14 cellular contexts compared by ENCODE assay signal in genomic region chr9:36788534-36788933, GRCh38.
DNase-seq lines count a peak whose midpoint lies in the region; ATAC-seq, FAIRE-seq and TF ChIP-seq lines count a peak whose summit lies in the region.
"Had no signal": no experiment of that assay in that cellular context is flagged by ENCODE, and none has a peak within 500 bp of the region (broad histone marks: within the 10 kb centered on the region; RNA-seq: fewer than 3 reads in every experiment).

No MANE protein-coding gene starts in this region.

- H4K20me1 ChIP-seq in GM23338 (replicated peaks; ENCODE audit: insufficient read depth) = 0 out of 2 replicates have a peak, but pooled peaks cover 3% of the 10 kb centered on the region
- no peaks in the 10 kb centered on the region for H4K20me1 ChIP-seq in GM12878 (ENCODE audit: control insufficient read depth, insufficient read depth)

- no peak overlapping the region for H3K4me3 Mint-ChIP-seq in GM23338
- H3K4me3 Mint-ChIP-seq: activated CD4-positive, alpha-beta T cell treated with anti-CD3 and anti-CD28 coated beads, Interleukin-2, amount 10 ng/mL, durations not matched to agents 7 days and 5 days; stimulated activated effector memory CD8-positive, alpha-beta T cell treated with anti-CD3 and anti-CD28 coated beads, Interleukin-12 subunit alpha, Interleukin-12 subunit beta, amount 100 ng/mL, for 72 hours had no signal

- no peaks in the 10 kb centered on the region for H3K9me2 ChIP-seq in GM23338 (ENCODE audit: insufficient read depth)

- TF ChIP-seq RAD21 in GM12878 (IDR thresholded peaks at IDR 0.05; ENCODE audit: insufficient read depth, low read depth, low read length) = no peak

- H3K9me3 Mint-ChIP-seq in GM23338 = peaks cover 5% of the 10 kb centered on the region

- H3K27ac ChIP-seq in C4-2B (no peak overlapping the region), GM23338 (ENCODE audit: low read depth) (no peak overlapping the region), GM12878 (ENCODE audit: control insufficient read depth, insufficient read depth) (no peak overlapping the region), lower lobe of right lung (no peak overlapping the region)
- H3K27ac ChIP-seq: adrenal gland had no signal

- H3K9me3 ChIP-seq in GM12878 (replicated peaks; ENCODE audit: control insufficient read depth, insufficient read depth, low read length) (peaks cover 5% of the 10 kb centered on the region; the same call in 2 of the 3 replicates), lower lobe of right lung (peaks cover 5% of the 10 kb centered on the region)
- H3K9me3 ChIP-seq: adrenal gland had no signal

- TF ChIP-seq EP300 in GM12878 (IDR thresholded peaks at IDR 0.05; ENCODE audit: borderline replicate concordance in 1 of 2, control insufficient read depth in 1 of 2, low read depth in 2 of 2, low read length in 2 of 2) = no peak

- POLR2A ChIA-PET in GM12878 (lab: Charles Lee) = no interaction called here

- H3K27ac Mint-ChIP-seq in GM23338 = no peak overlapping the region
- H3K27ac Mint-ChIP-seq: activated CD4-positive, alpha-beta T cell treated with anti-CD3 and anti-CD28 coated beads, Interleukin-2, amount 10 ng/mL, durations not matched to agents 7 days and 5 days; stimulated activated effector memory CD8-positive, alpha-beta T cell treated with anti-CD3 and anti-CD28 coated beads, Interleukin-12 subunit alpha, Interleukin-12 subunit beta, amount 100 ng/mL, for 72 hours had no signal

- ATAC-seq in GM23338 = peak; percentile 88
- ATAC-seq in GM12878 = peak; percentile 83
- peak in 1 of 2 donors; percentile 27 for ATAC-seq in lower lobe of right lung
- ATAC-seq in GM18909 (IDR thresholded peaks at IDR 0.05; ENCODE audit: poor library complexity, unreplicated experiment) = no peak
- ATAC-seq: esophagus mucosa; stimulated activated effector memory CD8-positive, alpha-beta T cell treated with anti-CD3 and anti-CD28 coated beads, Interleukin-12 subunit alpha, Interleukin-12 subunit beta, amount 100 ng/mL, for 72 hours had no signal

- in situ Hi-C loops in GM12878 (cut with MboI) = no loop called here

- intact Hi-C loops in GM12878 (cut with micrococcal nuclease; ENCODE audit: unreplicated experiment) = no loop called here
- intact Hi-C loops in lower lobe of right lung (cut with DNase I) = no loop called here

- H3F3A ChIP-seq in GM23338 (replicated peaks; ENCODE audit: low read depth) = no peaks in the 10 kb centered on the region

- peak; percentile 77 for DNase-seq in GM23338 (ENCODE audit: low spot score)
- no peak for DNase-seq in GM12878 (ENCODE audit: low read depth, low spot score)
- DNase-seq in lower lobe of right lung = no peak
- no peak for DNase-seq in medulla oblongata (ENCODE audit: extremely low spot score)
- DNase-seq in amygdala (lab: John Stamatoyannopoulos, UW) = no peak
- no peak for DNase-seq in occipital lobe (lab: John Stamatoyannopoulos, UW)
- DNase-seq: activated CD4-positive, alpha-beta T cell treated with anti-CD3 and anti-CD28 coated beads, Interleukin-2, amount 10 ng/mL, durations not matched to agents 7 days and 5 days; adrenal gland; Right ventricle myocardium superior; small intestine had no signal

- peak; percentile 53 for TF ChIP-seq CTCF in C4-2B (conservative IDR thresholded peaks at IDR 0.05)
- peak; percentile 41 to 45 for TF ChIP-seq CTCF in GM23338 (conservative IDR thresholded peaks at IDR 0.05; ENCODE audit: low read depth in 2 of 2)
- TF ChIP-seq CTCF in GM12878 (IDR thresholded peaks at IDR 0.05 in 2 of 3, conservative IDR thresholded peaks at IDR 0.05 in 1 of 3; ENCODE audit: control insufficient read depth in 2 of 3, extremely low read depth in 1 of 3, insufficient read depth in 1 of 3, low read depth in 3 of 3, low read length in 3 of 3) = peak; percentile 8 to 58 (median 48); a peak in 3 of 6 replicates
- peak; percentile 19 for TF ChIP-seq CTCF in lower lobe of right lung (IDR thresholded peaks at IDR 0.05)

- SMC1A ChIA-PET in GM12878 (lab: Charles Lee; ENCODE audit: uncharacterized antibody, unreplicated experiment) = interaction anchor here (1.1 kb wide), 1 partner anchor 59 kb away, joined by 3 read pairs; no protein-coding TSS in a partner anchor

- H3K4me2 ChIP-seq in GM23338 (no peak overlapping the region), GM12878 (ENCODE audit: control insufficient read depth, insufficient read depth) (no peak overlapping the region)

- CTCF ChIA-PET in GM12878 (lab: Yijun Ruan, JAX) = interaction anchor here (0.7 to 1.4 kb wide), 2 partner anchors 14 to 85 kb away, joined by 3 to 5 read pairs; no protein-coding TSS in a partner anchor

- no peak for TF ChIP-seq POLR2A in GM12878 (IDR thresholded peaks at IDR 0.05; ENCODE audit: low read depth, low read length)

- H3K36me3 ChIP-seq in GM23338 (ENCODE audit: insufficient read depth) = no peaks in the 10 kb centered on the region
- H3K36me3 ChIP-seq in GM12878 (ENCODE audit: control insufficient read depth in 2 of 2, insufficient read depth in 2 of 2, low read length in 1 of 2) = no peaks in the 10 kb centered on the region
- H3K36me3 ChIP-seq in lower lobe of right lung = no peaks in the 10 kb centered on the region
- H3K36me3 ChIP-seq: adrenal gland had no signal

- H3K36me3 Mint-ChIP-seq in GM23338 (ENCODE audit: low read depth) = peaks cover 5% of the 10 kb centered on the region; the same call in 1 of the 3 replicates
- H3K36me3 Mint-ChIP-seq: stimulated activated effector memory CD8-positive, alpha-beta T cell treated with anti-CD3 and anti-CD28 coated beads, Interleukin-12 subunit alpha, Interleukin-12 subunit beta, amount 100 ng/mL, for 72 hours had no signal

- no peaks in the 10 kb centered on the region for H3K27me3 Mint-ChIP-seq in GM23338 (ENCODE audit: insufficient read depth, low read depth, poor library complexity)
- H3K27me3 Mint-ChIP-seq: activated CD4-positive, alpha-beta T cell treated with anti-CD3 and anti-CD28 coated beads, Interleukin-2, amount 10 ng/mL, durations not matched to agents 7 days and 5 days had no signal

- RAD21 ChIA-PET in GM12878 (lab: Charles Lee; ENCODE audit: unreplicated experiment) = no interaction called here

- no TSS peak for BruUV-seq in GM12878 (replicated peaks; lab: Mats Ljungman, UMichigan)

- H2AFZ ChIP-seq in GM23338 = no peak overlapping the region
- no peak overlapping the region for H2AFZ ChIP-seq in GM12878 (ENCODE audit: control insufficient read depth, low read depth, low read length)

- H3K4me1 Mint-ChIP-seq in GM23338 = peaks cover 3% of the 10 kb centered on the region; the same call in 1 of the 3 replicates
- H3K4me1 Mint-ChIP-seq: activated CD4-positive, alpha-beta T cell treated with anti-CD3 and anti-CD28 coated beads, Interleukin-2, amount 10 ng/mL, durations not matched to agents 7 days and 5 days; stimulated activated effector memory CD8-positive, alpha-beta T cell treated with anti-CD3 and anti-CD28 coated beads, Interleukin-12 subunit alpha, Interleukin-12 subunit beta, amount 100 ng/mL, for 72 hours had no signal

- 12% methylated on average over 5 of the region's 5 CpGs for WGBS in GM12878 (ENCODE audit: insufficient coverage, insufficient replicate concordance, low lambda C conversion rate, missing lambda C conversion rate)

- H3K27me3 ChIP-seq in GM23338 (ENCODE audit: insufficient read depth) (no peaks in the 10 kb centered on the region), GM12878 (replicated peaks in 1 of 2; ENCODE audit: control insufficient read depth in 2 of 2, insufficient read depth in 2 of 2, low read length in 1 of 2) (no peaks in the 10 kb centered on the region; a peak in 1 of 4 replicates), lower lobe of right lung (ENCODE audit: low read depth) (peaks cover 7% of the 10 kb centered on the region)
- H3K27me3 ChIP-seq: adrenal gland had no signal

- no peak overlapping the region for H3K9ac ChIP-seq in GM12878 (ENCODE audit: control insufficient read depth, insufficient read depth, low read length)

- H3K79me2 ChIP-seq in GM23338 (replicated peaks; ENCODE audit: insufficient read depth) (no peaks in the 10 kb centered on the region), GM12878 (ENCODE audit: control insufficient read depth, insufficient read depth, low read length) (no peaks in the 10 kb centered on the region)

- no peak for FAIRE-seq in GM12878 (lab: Jason Lieb, UNC)
- FAIRE-seq: small intestine had no signal

- H3K4me3 ChIP-seq in GM23338 = no peak overlapping the region
- no peak overlapping the region for H3K4me3 ChIP-seq in GM12878
- H3K4me3 ChIP-seq in lower lobe of right lung = no peak overlapping the region
- H3K4me3 ChIP-seq: adrenal gland had no signal

- H3K4me1 ChIP-seq in GM23338 (ENCODE audit: insufficient read depth) (no peaks in the 10 kb centered on the region), GM12878 (ENCODE audit: control insufficient read depth, insufficient read depth, low read length) (no peaks in the 10 kb centered on the region), lower lobe of right lung (no peaks in the 10 kb centered on the region)
- H3K4me1 ChIP-seq: adrenal gland had no signal

TF ChIP-seq in GM23338, 12 proteins besides CTCF, POLR2A, EP300 and RAD21 (continues in another document):
- no peak for TF ChIP-seq CREB1 (CRISPR knock-in tag; IDR thresholded peaks at IDR 0.05; ENCODE audit: low read depth)
- TF ChIP-seq POLR2AphosphoS5 (IDR thresholded peaks at IDR 0.05; ENCODE audit: low read depth) = no peak
- no peak for TF ChIP-seq EZH2phosphoT487 (IDR thresholded peaks at IDR 0.05; ENCODE audit: unreplicated experiment)
- no peak for TF ChIP-seq ETS1 (IDR thresholded peaks at IDR 0.05)

TF ChIP-seq in GM12878, 131 proteins besides CTCF, POLR2A, EP300 and RAD21 (continues in another document):
- TF ChIP-seq WRNIP1 (IDR thresholded peaks at IDR 0.05; ENCODE audit: borderline replicate concordance, low read depth, low read length) = no peak
- no peak for TF ChIP-seq ATF3 (IDR thresholded peaks at IDR 0.05; ENCODE audit: borderline replicate concordance, extremely low read depth, low read depth, low read length)
- no peak for TF ChIP-seq ZZZ3 (IDR thresholded peaks at IDR 0.05; ENCODE audit: control insufficient read depth, insufficient read length, low read depth)
- TF ChIP-seq YBX1 (IDR thresholded peaks at IDR 0.05) = no peak
- TF ChIP-seq ATF2 (IDR thresholded peaks at IDR 0.05; ENCODE audit: low read length) = no peak
